1 cellular context compared by ENCODE assay signal in the genomic region with DNA sequence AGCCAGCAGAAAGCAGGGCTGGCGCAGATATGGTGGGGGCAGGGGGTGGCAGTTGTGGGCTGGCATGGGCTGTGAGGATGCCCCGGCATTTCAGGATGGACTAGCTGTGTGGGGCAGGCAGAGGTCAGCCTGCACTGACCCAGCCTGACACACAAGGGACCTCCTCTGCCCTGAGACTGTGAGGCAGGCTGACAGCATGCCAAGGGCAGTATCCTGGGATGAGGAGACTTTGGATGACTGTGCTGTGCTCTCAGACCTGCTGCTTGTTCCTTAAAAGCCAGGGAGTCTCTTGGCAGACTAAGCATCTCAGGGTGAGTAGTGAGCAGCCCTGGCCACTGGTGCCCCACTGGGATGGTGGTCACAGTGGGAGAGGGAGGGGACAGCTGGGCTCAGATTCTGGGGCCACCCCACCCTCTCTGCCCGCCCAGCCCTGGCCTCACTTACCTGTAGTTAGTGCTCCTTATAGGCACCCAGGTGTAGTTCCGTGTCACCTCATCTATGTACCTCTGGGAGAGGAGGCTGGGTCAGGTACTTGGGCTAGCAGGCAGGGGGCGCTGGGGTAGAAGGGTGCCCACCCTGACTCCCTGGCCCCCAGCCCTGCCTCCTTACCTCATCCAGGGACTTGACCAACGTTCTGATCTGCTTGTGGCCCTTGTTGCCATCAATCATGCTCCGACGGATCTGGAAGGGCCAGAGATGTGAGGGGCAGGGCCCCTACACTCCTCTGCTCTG.
TF ChIP-seq lines count a peak whose summit lies in the region.

No MANE protein-coding gene starts in this region.

TF ChIP-seq in K562, 482 proteins besides CTCF, POLR2A, EP300 and RAD21:
- TF ChIP-seq ATF7 (IDR thresholded peaks at IDR 0.05) = no peak
- TF ChIP-seq ZNF57 (CRISPR knock-in tag; IDR thresholded peaks at IDR 0.05) = no peak
- no peak for TF ChIP-seq MTF1 (CRISPR knock-in tag; IDR thresholded peaks at IDR 0.05; ENCODE audit: borderline replicate concordance)
- no peak for TF ChIP-seq PTRF (tag; IDR thresholded peaks at IDR 0.05)
- no peak for TF ChIP-seq MYC (IDR thresholded peaks at IDR 0.05; ENCODE audit: low read depth, low read length)
- no peak for TF ChIP-seq MYC (CRISPR knock-in tag; IDR thresholded peaks at IDR 0.05; ENCODE audit: borderline replicate concordance, low read depth)
- TF ChIP-seq, protein P1, sequence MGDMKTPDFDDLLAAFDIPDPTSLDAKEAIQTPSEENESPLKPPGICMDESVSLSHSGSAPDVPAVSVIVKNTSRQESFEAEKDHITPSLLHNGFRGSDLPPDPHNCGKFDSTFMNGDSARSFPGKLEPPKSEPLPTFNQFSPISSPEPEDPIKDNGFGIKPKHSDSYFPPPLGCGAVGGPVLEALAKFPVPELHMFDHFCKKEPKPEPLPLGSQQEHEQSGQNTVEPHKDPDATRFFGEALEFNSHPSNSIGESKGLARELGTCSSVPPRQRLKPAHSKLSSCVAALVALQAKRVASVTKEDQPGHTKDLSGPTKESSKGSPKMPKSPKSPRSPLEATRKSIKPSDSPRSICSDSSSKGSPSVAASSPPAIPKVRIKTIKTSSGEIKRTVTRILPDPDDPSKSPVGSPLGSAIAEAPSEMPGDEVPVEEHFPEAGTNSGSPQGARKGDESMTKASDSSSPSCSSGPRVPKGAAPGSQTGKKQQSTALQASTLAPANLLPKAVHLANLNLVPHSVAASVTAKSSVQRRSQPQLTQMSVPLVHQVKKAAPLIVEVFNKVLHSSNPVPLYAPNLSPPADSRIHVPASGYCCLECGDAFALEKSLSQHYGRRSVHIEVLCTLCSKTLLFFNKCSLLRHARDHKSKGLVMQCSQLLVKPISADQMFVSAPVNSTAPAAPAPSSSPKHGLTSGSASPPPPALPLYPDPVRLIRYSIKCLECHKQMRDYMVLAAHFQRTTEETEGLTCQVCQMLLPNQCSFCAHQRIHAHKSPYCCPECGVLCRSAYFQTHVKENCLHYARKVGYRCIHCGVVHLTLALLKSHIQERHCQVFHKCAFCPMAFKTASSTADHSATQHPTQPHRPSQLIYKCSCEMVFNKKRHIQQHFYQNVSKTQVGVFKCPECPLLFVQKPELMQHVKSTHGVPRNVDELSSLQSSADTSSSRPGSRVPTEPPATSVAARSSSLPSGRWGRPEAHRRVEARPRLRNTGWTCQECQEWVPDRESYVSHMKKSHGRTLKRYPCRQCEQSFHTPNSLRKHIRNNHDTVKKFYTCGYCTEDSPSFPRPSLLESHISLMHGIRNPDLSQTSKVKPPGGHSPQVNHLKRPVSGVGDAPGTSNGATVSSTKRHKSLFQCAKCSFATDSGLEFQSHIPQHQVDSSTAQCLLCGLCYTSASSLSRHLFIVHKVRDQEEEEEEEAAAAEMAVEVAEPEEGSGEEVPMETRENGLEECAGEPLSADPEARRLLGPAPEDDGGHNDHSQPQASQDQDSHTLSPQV (IDR thresholded peaks at IDR 0.05) = no peak
